ENCODE assay signal across 11 cellular contexts in the genomic region with DNA sequence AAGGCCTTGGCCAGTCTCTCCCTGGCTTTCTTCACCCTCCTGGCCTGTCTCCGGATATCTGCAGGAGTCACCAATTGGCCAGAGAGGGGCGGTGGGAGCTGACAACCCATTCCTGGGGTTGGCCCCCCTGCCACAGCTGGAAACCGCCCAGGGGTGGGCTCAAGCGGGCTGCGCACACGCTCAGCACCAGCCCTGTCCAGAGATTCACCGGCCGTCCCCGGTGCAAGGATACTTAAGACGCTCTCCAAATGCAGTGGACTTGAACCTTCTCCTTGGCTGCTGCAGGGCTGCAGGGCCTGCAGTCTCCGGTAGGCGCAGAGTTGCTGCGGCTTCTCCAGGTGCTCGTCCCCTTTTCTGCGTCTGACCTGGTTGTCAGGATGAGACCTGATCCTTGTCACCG. TPM values are rescaled to one million over a fixed set of nuclear protein-coding genes. Genes with fewer than 3 reads are reported as not detected.
"Had no signal": no experiment of that assay in that cellular context is flagged by ENCODE, and none has a peak within 500 bp of the region (broad histone marks: within the 10 kb centered on the region; RNA-seq: fewer than 3 reads in every experiment).

No MANE protein-coding gene starts in this region.

RNA-seq across cellular contexts. Expression of gene MBD3L3, which starts 2.1 kb away (rescaled TPM):
- total RNA-seq: OCI-LY7, PC-3, PC-9, Peyer's patch, Right ventricle myocardium inferior, Right ventricle myocardium superior, RPMI7951, SJCRH30, SJSA1, SK-MEL-5 had no signal

RNA-seq across cellular contexts. Expression of gene MBD3L2, which starts 7.2 kb away (rescaled TPM):
- total RNA-seq: OCI-LY7, PC-3, PC-9, Peyer's patch, Right ventricle myocardium inferior, Right ventricle myocardium superior, RPMI7951, SJCRH30, SJSA1, SK-MEL-5 had no signal

RNA-seq across cellular contexts. Expression of gene MBD3L4, which starts 16.4 kb away (rescaled TPM):
- total RNA-seq: OCI-LY7, PC-3, PC-9, Peyer's patch, Right ventricle myocardium inferior, Right ventricle myocardium superior, RPMI7951, SJCRH30, SJSA1, SK-MEL-5 had no signal
- polyA plus RNA-seq: SK-N-SH had no signal

RNA-seq across cellular contexts. Expression of gene MBD3L5, which starts 26.0 kb away (rescaled TPM):
- total RNA-seq: OCI-LY7, PC-3, PC-9, Peyer's patch, Right ventricle myocardium inferior, Right ventricle myocardium superior, RPMI7951, SJCRH30, SJSA1, SK-MEL-5 had no signal
- polyA plus RNA-seq: SK-N-SH had no signal
